ENCODE assay signal across 25 cellular contexts in genomic region chr12:112367986-112368385, GRCh38.
"Had no signal": no experiment of that assay in that cellular context is flagged by ENCODE, and none has a peak within 500 bp of the region (broad histone marks: within the 10 kb centered on the region; RNA-seq: fewer than 3 reads in every experiment).

No MANE protein-coding gene starts in this region.

- H3K27ac ChIP-seq: hepatocyte, left ventricle myocardium inferior, neural progenitor cell, neutrophil, parathyroid adenoma, right atrium auricular region, right lobe of liver, skin epidermis, stomach, testis, thyroid gland, upper lobe of left lung, vagina had no signal

- H3K9ac ChIP-seq: neural progenitor cell, parathyroid adenoma had no signal

- H2AFZ ChIP-seq: hepatocyte, neural progenitor cell, parathyroid adenoma had no signal

- H3K27me3 ChIP-seq: hepatocyte, neural progenitor cell, neutrophil, right atrium auricular region, right lobe of liver, stomach, testis, thyroid gland, transverse colon, upper lobe of left lung, vagina had no signal

- H3K4me3 ChIP-seq: hepatocyte, left ventricle myocardium inferior, lung, neural progenitor cell, right atrium auricular region, right lobe of liver, skin epidermis, stomach, testis, thyroid gland, transverse colon, upper lobe of left lung, vagina had no signal

- DNase-seq: islet precursor cell; left ventricle myocardium inferior; mesendoderm; naive thymus-derived CD8-positive, alpha-beta T cell; occipital lobe; right lobe of liver; stimulated activated CD4-positive, alpha-beta T cell treated with anti-CD3 and anti-CD28 coated beads, Interleukin-12 subunit alpha, Interleukin-12 subunit beta, amount 100 ng/mL, for 4 hours; stimulated activated CD4-positive, alpha-beta T cell treated with anti-CD3 and anti-CD28 coated beads, Interleukin-15, amount 100 ng/mL, for 24 hours; stimulated activated CD4-positive, alpha-beta T cell treated with anti-CD3 and anti-CD28 coated beads, Interleukin-2, amount 100 ng/mL, for 24 hours; stimulated activated CD4-positive, alpha-beta T cell treated with anti-CD3 and anti-CD28 coated beads, Interleukin-4, amount 100 ng/mL, for 1 hour; stimulated activated naive B cell treated with anti-CD40 and anti-IgM and Interleukin-4, amounts not matched to agents 10 μg/mL and 1 μg/mL and 100 μg/mL, for 72 hours; stimulated activated naive CD8-positive, alpha-beta T cell treated with anti-CD3 and anti-CD28 coated beads, Interleukin-15, Interleukin-2, amounts not matched to agents 100 U/mL and 50 U/mL, for 24 hours; stomach; testis; thyroid gland; transverse colon; upper lobe of left lung had no signal

- H3K9me3 ChIP-seq: left ventricle myocardium inferior, neutrophil, right atrium auricular region, right lobe of liver, stomach, testis, thyroid gland, transverse colon, upper lobe of left lung, vagina had no signal

- H3K4me1 ChIP-seq: neural progenitor cell, parathyroid adenoma, right lobe of liver, testis had no signal

- ATAC-seq: naive thymus-derived CD8-positive, alpha-beta T cell; right lobe of liver; stimulated activated naive B cell treated with anti-CD40 and anti-IgM and Interleukin-4, amounts not matched to agents 10 μg/mL and 1 μg/mL and 100 μg/mL, for 72 hours; stimulated activated naive CD8-positive, alpha-beta T cell treated with anti-CD3 and anti-CD28 coated beads, Interleukin-15, Interleukin-2, amounts not matched to agents 100 U/mL and 50 U/mL, for 24 hours had no signal

- H3K36me3 ChIP-seq: left ventricle myocardium inferior, neural progenitor cell, neutrophil, right atrium auricular region, right lobe of liver, stomach, thyroid gland, transverse colon, upper lobe of left lung, vagina had no signal

- H3K4me2 ChIP-seq: hepatocyte, neural progenitor cell had no signal
